ENCODE assay signal across 8 cellular contexts in genomic region chr7:24572421-24573007, GRCh38. TPM values are rescaled to one million over a fixed set of nuclear protein-coding genes. Genes with fewer than 3 reads are reported as not detected.
DNase-seq lines count a peak whose midpoint lies in the region; ATAC-seq, FAIRE-seq and TF ChIP-seq lines count a peak whose summit lies in the region.

No MANE protein-coding gene starts in this region.

- H3K4me2 ChIP-seq in IMR-90 (ENCODE audit: low read depth, low read length) = peak overlapping the region; percentile 89
- H3K4me2 ChIP-seq in HepG2 (ENCODE audit: low read depth, low read length) = peak overlapping the region; percentile 86

- H2AFZ ChIP-seq in IMR-90 (replicated peaks; ENCODE audit: low read length, poor library complexity) (peak overlapping the region; percentile 98), HepG2 (ENCODE audit: low read length) (peak overlapping the region; percentile 49)

- no peak overlapping the region for H2AK5ac ChIP-seq in IMR-90 (ENCODE audit: low read depth, low read length)

- DNase-seq in Daoy (ENCODE audit: low read depth) (peak; percentile 72), IMR-90 (peak; percentile 32), HepG2 (ENCODE audit: low spot score) (peak; percentile 13), SKM-1 treated with dmso at 0.1 percent for 144 hours (lab: John Stamatoyannopoulos, UW; ENCODE audit: unreplicated experiment) (no peak)

- no peak overlapping the region for H2BK15ac ChIP-seq in IMR-90 (ENCODE audit: low read depth, low read length)

- H3K9me3 ChIP-seq in IMR-90 (ENCODE audit: control insufficient read depth, insufficient read depth, low read length) (no peaks in the 10 kb centered on the region), HepG2 (ENCODE audit: low read length) (no peaks in the 10 kb centered on the region)

- FAIRE-seq in HepG2 (lab: Jason Lieb, UNC) = no peak

- TF ChIP-seq POLR2A in IMR-90 (IDR thresholded peaks at IDR 0.05; ENCODE audit: low read depth, low read length) = no peak
- TF ChIP-seq POLR2A in HepG2 (IDR thresholded peaks at IDR 0.05; ENCODE audit: insufficient read depth in 1 of 2, low read depth in 2 of 2, low read length in 2 of 2) = no peak

- H3K36me3 ChIP-seq in IMR-90 (ENCODE audit: control insufficient read depth, insufficient read depth, low read length) = no peaks in the 10 kb centered on the region
- no peaks in the 10 kb centered on the region for H3K36me3 ChIP-seq in HepG2 (replicated peaks in 1 of 2; ENCODE audit: control insufficient read depth in 1 of 2, insufficient read depth in 2 of 2, low read length in 2 of 2)

- in situ Hi-C loops in IMR-90 (cut with MboI; ENCODE audit: low sequenced_read_pairs) (loop anchor here (10.0 kb wide), 2 partner anchors 92 to 532 kb away; no protein-coding TSS in a partner anchor), HepG2 (cut with HindIII; ENCODE audit: extremely low pct_ligation_motif_present, low pct_unique_long_range_greater_than_20kb) (no loop called here)

- peaks cover 10 to 20% of the 10 kb centered on the region in 2 experiments; a peak in 3 of 4 replicates for H3K79me1 ChIP-seq in IMR-90 (ENCODE audit: low read depth in 1 of 2, low read length in 2 of 2)

- POLR2A ChIA-PET in IMR-90 (lab: Charles Lee; ENCODE audit: unreplicated experiment) = no interaction called here
- POLR2A ChIA-PET in HepG2 (lab: Yijun Ruan, JAX) = no interaction called here

- peak overlapping the region in 1 of 2 experiments; percentile 26; a peak in 2 of 4 replicates for H4K8ac ChIP-seq in IMR-90 (ENCODE audit: low read depth in 2 of 2, low read length in 2 of 2)

- no peaks in the 10 kb centered on the region for H3K9me1 ChIP-seq in IMR-90 (ENCODE audit: insufficient read depth, low read length)

- no CpG with 5 or more reads among the region's 15 CpGs for WGBS in IMR-90 (ENCODE audit: extremely low coverage in 2 of 2, insufficient read length in 1 of 2), 2 experiments
- 10% methylated on average over 9 of the region's 15 CpGs for WGBS in HepG2 (ENCODE audit: low lambda C conversion rate)

- H3K23ac ChIP-seq in IMR-90 (ENCODE audit: low read depth, low read length) = no peak overlapping the region

- H3K79me2 ChIP-seq in HepG2 (ENCODE audit: insufficient read depth, low read length) = peaks cover 24% of the 10 kb centered on the region

- H3K4me1 Mint-ChIP-seq in dendritic cell treated with granulocyte-macrophage colony-stimulating factor and Interleukin-4, amounts not matched to agents 40 ng/mL and 50 ng/mL, for 4 days (ENCODE audit: low read depth) = peaks cover 15% of the 10 kb centered on the region
- H3K4me1 Mint-ChIP-seq in stimulated activated memory B cell treated with anti-CD40 and anti-IgM and Interleukin-4, amounts not matched to agents 10 μg/mL and 1 μg/mL and 100 μg/mL, for 72 hours = peaks cover 29% of the 10 kb centered on the region

- peak overlapping the region; percentile 7 for H2AK9ac ChIP-seq in IMR-90 (replicated peaks; ENCODE audit: low read depth, low read length, poor library complexity)

- peak overlapping the region; percentile 58 for H3K9ac ChIP-seq in IMR-90 (ENCODE audit: low read depth, low read length)
- H3K9ac ChIP-seq in HepG2 (ENCODE audit: insufficient read depth, low read depth, low read length) = peak overlapping the region; percentile 44; the same call in 1 of the 2 replicates

- no peak overlapping the region for H4K91ac ChIP-seq in IMR-90 (ENCODE audit: insufficient read depth, low read depth, low read length)

- H3K14ac ChIP-seq in IMR-90 (replicated peaks; ENCODE audit: low read depth, low read length) = no peak overlapping the region

- BruUV-seq in IMR-90 (replicated peaks; lab: Mats Ljungman, UMichigan) (no TSS peak), HepG2 (replicated peaks; lab: Mats Ljungman, UMichigan) (no TSS peak)

- 0 out of 2 replicates have a peak overlapping the region, but pooled peaks have one; percentile 3 for H3K56ac ChIP-seq in IMR-90 (ENCODE audit: extremely low read depth, insufficient read depth, low read length)

- no peaks in the 10 kb centered on the region for H4K20me1 ChIP-seq in IMR-90 (ENCODE audit: insufficient read depth, low read length)
- H4K20me1 ChIP-seq in HepG2 (ENCODE audit: insufficient read depth, low read length) = no peaks in the 10 kb centered on the region; the same call in 1 of the 2 replicates

- dilution Hi-C loops in IMR-90 (cut with HindIII; ENCODE audit: low sequenced_read_pairs, unreplicated experiment) = no loop called here

- intact Hi-C loops in IMR-90 (cut with micrococcal nuclease) = loop anchor here (5.0 to 10.0 kb wide), 3 partner anchors 170 to 858 kb away; partner anchors contain the start of genes OSBPL3 and STK31
- intact Hi-C loops in dendritic cell treated with granulocyte-macrophage colony-stimulating factor and Interleukin-4, amounts not matched to agents 40 ng/mL and 50 ng/mL, for 4 days (cut with micrococcal nuclease) = no loop called here
- intact Hi-C loops in HepG2 (cut with micrococcal nuclease; ENCODE audit: unreplicated experiment) = no loop called here

- peak overlapping the region; percentile 98 for H3K4me3 ChIP-seq in IMR-90 (ENCODE audit: insufficient read depth, low read depth, low read length)
- peak overlapping the region; percentile 66 to 85 (median 78) for H3K4me3 ChIP-seq in HepG2 (replicated peaks in 1 of 3; ENCODE audit: insufficient read depth in 1 of 3, low read depth in 2 of 3, low read length in 3 of 3)

- peaks cover 51% of the 10 kb centered on the region for H3K27me3 Mint-ChIP-seq in dendritic cell treated with granulocyte-macrophage colony-stimulating factor and Interleukin-4, amounts not matched to agents 40 ng/mL and 50 ng/mL, for 4 days
- H3K27me3 Mint-ChIP-seq in stimulated activated memory B cell treated with anti-CD40 and anti-IgM and Interleukin-4, amounts not matched to agents 10 μg/mL and 1 μg/mL and 100 μg/mL, for 72 hours = no peaks in the 10 kb centered on the region

- no peaks in the 10 kb centered on the region for H3K9me3 Mint-ChIP-seq in dendritic cell treated with granulocyte-macrophage colony-stimulating factor and Interleukin-4, amounts not matched to agents 40 ng/mL and 50 ng/mL, for 4 days
- H3K9me3 Mint-ChIP-seq in stimulated activated memory B cell treated with anti-CD40 and anti-IgM and Interleukin-4, amounts not matched to agents 10 μg/mL and 1 μg/mL and 100 μg/mL, for 72 hours = no peaks in the 10 kb centered on the region

- no peak for TF ChIP-seq CTCF in IMR-90 (conservative IDR thresholded peaks at IDR 0.05; ENCODE audit: low read depth, low read length)
- no peak for TF ChIP-seq CTCF in VCaP (conservative IDR thresholded peaks at IDR 0.05)
- no peak for TF ChIP-seq CTCF in HepG2 (CRISPR knock-in tag; IDR thresholded peaks at IDR 0.05)

- CTCF ChIA-PET in IMR-90 (lab: Yijun Ruan, JAX) = no interaction called here
- CTCF ChIA-PET in HepG2 (lab: Yijun Ruan, JAX; ENCODE audit: low intra/inter-chr PET ratio, low total read pairs) = no interaction called here

- no peak overlapping the region for H2BK5ac ChIP-seq in IMR-90 (ENCODE audit: low read depth, low read length, poor library complexity, severe bottlenecking)

- no peak overlapping the region for H2BK20ac ChIP-seq in IMR-90 (ENCODE audit: low read depth, low read length)

- H2BK120ac ChIP-seq in IMR-90 (ENCODE audit: low read depth, low read length) = 0 out of 2 replicates have a peak overlapping the region, but pooled peaks have one; percentile 2

- TF ChIP-seq RAD21 in IMR-90 (IDR thresholded peaks at IDR 0.05; ENCODE audit: low read length) (no peak), HepG2 (CRISPR knock-in tag; IDR thresholded peaks at IDR 0.05) (no peak)

- H3K27me3 ChIP-seq in IMR-90 (ENCODE audit: control insufficient read depth, insufficient read depth, low read length) (peaks cover 27% of the 10 kb centered on the region), HepG2 (ENCODE audit: control insufficient read depth in 1 of 2, insufficient read depth in 2 of 2, low read length in 2 of 2) (peaks cover 0 to 29% of the 10 kb centered on the region in 2 experiments; a peak in 4 of 5 replicates)

- H3K18ac ChIP-seq in IMR-90 (ENCODE audit: low read depth, low read length) = no peak overlapping the region

- peak overlapping the region; percentile 72 for H3K4me3 Mint-ChIP-seq in dendritic cell treated with granulocyte-macrophage colony-stimulating factor and Interleukin-4, amounts not matched to agents 40 ng/mL and 50 ng/mL, for 4 days
- H3K4me3 Mint-ChIP-seq in stimulated activated memory B cell treated with anti-CD40 and anti-IgM and Interleukin-4, amounts not matched to agents 10 μg/mL and 1 μg/mL and 100 μg/mL, for 72 hours = peak overlapping the region; percentile 78

- H3K4ac ChIP-seq in IMR-90 (ENCODE audit: low read depth, low read length) = no peak overlapping the region; the same call in 1 of the 2 replicates

- H3K27ac Mint-ChIP-seq in dendritic cell treated with granulocyte-macrophage colony-stimulating factor and Interleukin-4, amounts not matched to agents 40 ng/mL and 50 ng/mL, for 4 days = no peak overlapping the region
- peak overlapping the region; percentile 77 for H3K27ac Mint-ChIP-seq in stimulated activated memory B cell treated with anti-CD40 and anti-IgM and Interleukin-4, amounts not matched to agents 10 μg/mL and 1 μg/mL and 100 μg/mL, for 72 hours

- peak; percentile 3 for ATAC-seq in IMR-90 (ENCODE audit: low read depth)
- ATAC-seq in HepG2 = peak; percentile 46
- ATAC-seq in stimulated activated memory B cell treated with anti-CD40 and anti-IgM and Interleukin-4, amounts not matched to agents 10 μg/mL and 1 μg/mL and 100 μg/mL, for 72 hours = no peak
- ATAC-seq in HG03280 (IDR thresholded peaks at IDR 0.05; ENCODE audit: unreplicated experiment) = no peak

- no peak overlapping the region for H4K5ac ChIP-seq in IMR-90 (ENCODE audit: low read depth, low read length)

- H3K4me1 ChIP-seq in IMR-90 (ENCODE audit: control insufficient read depth, insufficient read depth, low read length) (0 out of 2 replicates have a peak, but pooled peaks cover 2% of the 10 kb centered on the region), HepG2 (ENCODE audit: insufficient read depth, low read length) (peaks cover 29% of the 10 kb centered on the region)

- H3K27ac ChIP-seq in IMR-90 (ENCODE audit: insufficient read depth, low read length) (no peak overlapping the region; the same call in 1 of the 2 replicates), VCaP (peak overlapping the region; percentile 94), HepG2 (ENCODE audit: extremely low read length, insufficient read depth, low read length) (no peak overlapping the region)

- H3K36me3 Mint-ChIP-seq in dendritic cell treated with granulocyte-macrophage colony-stimulating factor and Interleukin-4, amounts not matched to agents 40 ng/mL and 50 ng/mL, for 4 days (ENCODE audit: low read depth) = no peaks in the 10 kb centered on the region
- no peaks in the 10 kb centered on the region for H3K36me3 Mint-ChIP-seq in stimulated activated memory B cell treated with anti-CD40 and anti-IgM and Interleukin-4, amounts not matched to agents 10 μg/mL and 1 μg/mL and 100 μg/mL, for 72 hours

- TF ChIP-seq EP300 in HepG2 (IDR thresholded peaks at IDR 0.05; ENCODE audit: low read depth in 2 of 2, low read length in 2 of 2) (no peak), HepG2 (CRISPR knock-in tag; IDR thresholded peaks at IDR 0.05; ENCODE audit: borderline replicate concordance) (no peak)

RNA-seq across cellular contexts. Expression of gene PALS2, which starts 0.7 kb away (rescaled TPM):
- total RNA-seq in Daoy (2014; rRNA removed; shearing (Covaris generic)) = 51.1 and 55.8 TPM in 2 replicates
- total RNA-seq in IMR-90 (2012; rRNA removed) (15.4 and 29.7 TPM in 2 replicates), HepG2 (2016; rRNA removed; fragmentation: Illumina TruSeq; extraction: Trizol) (14.4 and 21.9 TPM in 2 replicates)
- polyA plus RNA-seq in IMR-90 (2012; rRNA removed) (7.4 and 8.8 TPM in 2 replicates), HepG2 (2011; rRNA removed) (2.0 and 3.1 TPM in 2 replicates)
- 1.2 and 2.2 TPM in 2 replicates for polyA plus RNA-seq in IMR-90 (2012; cell fraction: cytosol; rRNA removed)
- polyA plus RNA-seq in IMR-90 (2012; cell fraction: nucleus; rRNA removed; ENCODE audit: low replicate concordance) = 0.75 and 5.3 TPM in 2 replicates
- 254 and 408 TPM in 2 replicates for total RNA-seq in HepG2 (2016; cell fraction: cytosol; rRNA removed; fragmentation: Illumina TruSeq; extraction: Trizol; ENCODE audit: low read depth)
- total RNA-seq in HepG2 (2016; cell fraction: insoluble cytoplasmic fraction; rRNA removed; fragmentation: Illumina TruSeq; extraction: Trizol) = 14.7 and 21.6 TPM in 2 replicates
- 101 and 161 TPM in 2 replicates for total RNA-seq in HepG2 (2016; cell fraction: membrane; rRNA removed; fragmentation: Illumina TruSeq; extraction: Trizol)
- 10.5 and 11.6 TPM in 2 replicates for total RNA-seq in HepG2 (2016; cell fraction: nucleus; rRNA removed; fragmentation: Illumina TruSeq; extraction: Trizol)
- polyA plus RNA-seq in HepG2 (2011; cell fraction: cytosol; rRNA removed) = 1.0 and 1.7 TPM in 2 replicates
- polyA plus RNA-seq in HepG2 (2011; cell fraction: nucleus; rRNA removed) = 0.88 and 2.2 TPM in 2 replicates
- polyA plus RNA-seq in HepG2 (2012) = 5.1 and 8.6 TPM in 2 replicates
- 2.7 and 2.9 TPM in 2 replicates for polyA plus RNA-seq in HepG2 (2016; cell fraction: cytosol; fragmentation: Illumina TruSeq; extraction: Trizol; ENCODE audit: low read depth)
- 14.0 and 14.9 TPM in 2 replicates for polyA plus RNA-seq in HepG2 (2016; cell fraction: insoluble cytoplasmic fraction; fragmentation: Illumina TruSeq; extraction: Trizol; ENCODE audit: low read depth)
- polyA plus RNA-seq in HepG2 (2016; cell fraction: membrane; fragmentation: Illumina TruSeq; extraction: Trizol; ENCODE audit: low read depth) = 5.3 and 6.1 TPM in 2 replicates
- polyA plus RNA-seq in HepG2 (2016; cell fraction: nucleus; fragmentation: Illumina TruSeq; extraction: Trizol; ENCODE audit: insufficient read depth, low read depth) = 8.9 and 9.2 TPM in 2 replicates
- polyA minus RNA-seq in HepG2 (2011; rRNA and poly(A)+ RNA removed; ENCODE audit: low replicate concordance) = 2.7 and 9.0 TPM in 2 replicates
- polyA minus RNA-seq in HepG2 (2011; cell fraction: cytosol; rRNA and poly(A)+ RNA removed) = 12.9 and 13.1 TPM in 2 replicates
- 11.3 and 12.9 TPM in 2 replicates for polyA minus RNA-seq in HepG2 (2011; cell fraction: nucleus; rRNA and poly(A)+ RNA removed)

Comparison
In these comparisons a context has a peak if more than half of its experiments do, and no peak if none do; other contexts are left out.
1. ATAC-seq: peak in IMR-90 (single experiment) and HepG2 (single experiment); none in stimulated activated memory B cell treated with anti-CD40 and anti-IgM and Interleukin-4, amounts not matched to agents 10 μg/mL and 1 μg/mL and 100 μg/mL, for 72 hours (single experiment) and HG03280 (single experiment).